ENCODE assay signal across 8 cellular contexts in the genomic region with DNA sequence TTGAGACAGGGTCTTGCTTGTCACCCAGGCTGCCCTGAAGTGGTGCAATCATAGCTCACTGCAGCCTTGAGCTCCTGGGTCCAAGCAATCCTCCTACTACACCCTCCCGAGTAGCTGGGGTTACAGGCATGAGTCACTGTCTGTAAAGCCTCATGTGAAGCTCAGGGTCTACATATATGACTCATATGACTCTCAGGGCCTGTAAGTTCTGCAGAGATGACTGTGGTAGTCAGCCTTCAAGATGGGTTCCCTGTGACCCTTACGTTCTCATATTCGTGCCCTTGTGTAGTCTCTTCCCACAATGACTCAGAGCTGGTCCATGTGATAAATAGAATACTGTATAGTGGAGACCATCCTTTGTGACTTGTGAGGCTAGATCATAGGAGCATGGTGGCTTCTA.
DNase-seq lines count a peak whose midpoint lies in the region; ATAC-seq lines count a peak whose summit lies in the region.

No MANE protein-coding gene starts in this region.

- ATAC-seq in GM18499 (IDR thresholded peaks at IDR 0.05; ENCODE audit: insufficient read depth, unreplicated experiment) (peak; percentile 58), GM21390 (IDR thresholded peaks at IDR 0.05; ENCODE audit: unreplicated experiment) (peak; percentile 67), HG02884 (IDR thresholded peaks at IDR 0.05; ENCODE audit: unreplicated experiment) (peak; percentile 57), HG03565 (IDR thresholded peaks at IDR 0.05; ENCODE audit: unreplicated experiment) (peak; percentile 68)
- ATAC-seq in stimulated activated naive CD8-positive, alpha-beta T cell treated with anti-CD3 and anti-CD28 coated beads, Interleukin-15, Interleukin-2, amounts not matched to agents 100 U/mL and 50 U/mL, for 24 hours, result peak; percentile 95

- DNase-seq in SW480 (ENCODE audit: low spot score), result peak; percentile 12
- peak; percentile 50 for DNase-seq in activated naive CD4-positive, alpha-beta T cell treated with anti-CD3 and anti-CD28 coated beads, Interleukin-2, amount 50 U/mL, for 16 hours
- DNase-seq in kidney tubule cell (ENCODE audit: low spot score), result peak; percentile 17
- DNase-seq in stimulated activated naive CD8-positive, alpha-beta T cell treated with anti-CD3 and anti-CD28 coated beads, Interleukin-15, Interleukin-2, amounts not matched to agents 100 U/mL and 50 U/mL, for 24 hours, result peak; percentile 45

Comparison
In these comparisons a context has a peak if more than half of its experiments do, and no peak if none do; other contexts are left out.
1. Peak in every context shown above with its lines: DNase-seq and ATAC-seq.